Comparison of ENCODE assay signal across 13 cellular contexts in genomic region chr11:72631806-72632731, GRCh38. TPM values are rescaled to one million over a fixed set of nuclear protein-coding genes. Genes with fewer than 3 reads are reported as not detected.
A peak's percentile ranks its signal among the peaks of the same experiment; 100 is the strongest.
DNase-seq lines count a peak whose midpoint lies in the region; TF ChIP-seq lines count a peak whose summit lies in the region.
"Had no signal": no experiment of that assay in that cellular context is flagged by ENCODE, and none has a peak within 500 bp of the region (broad histone marks: within the 10 kb centered on the region; RNA-seq: fewer than 3 reads in every experiment).

No MANE protein-coding gene starts in this region.

- WGBS in spleen, 5 donors: 65 to 80% (median 72%) methylated on average over 11 to 18 of the region's 18 CpGs

- peak overlapping the region in 1 of 8 donors; percentile 19 for H3K4me3 ChIP-seq in spleen
- no peak overlapping the region for H3K4me3 ChIP-seq in Karpas-422 (ENCODE audit: low read length)
- H3K4me3 ChIP-seq: GM23248, Peyer's patch had no signal

- H3K9me3 ChIP-seq in spleen (no peaks in the 10 kb centered on the region), Karpas-422 (ENCODE audit: low read length) (no peaks in the 10 kb centered on the region)
- H3K9me3 ChIP-seq: Peyer's patch had no signal

- no peaks in the 10 kb centered on the region for H3K36me3 Mint-ChIP-seq in brain
- H3K36me3 Mint-ChIP-seq: activated naive CD8-positive, alpha-beta T cell had no signal

- H2AFZ ChIP-seq in Karpas-422 (ENCODE audit: low read length): no peak overlapping the region
- H2AFZ ChIP-seq: GM23248 had no signal

- H3K36me3 ChIP-seq in spleen (peaks cover 0 to 20% (median 0%) of the 10 kb centered on the region in 6 donors), Karpas-422 (ENCODE audit: insufficient read depth, low read length) (no peaks in the 10 kb centered on the region)
- H3K36me3 ChIP-seq: Peyer's patch had no signal

- H3K9me3 Mint-ChIP-seq in brain: peaks cover 0 to under 1% (median 0%) of the 10 kb centered on the region in 5 experiments

- H3K4me2 ChIP-seq in Karpas-422 (ENCODE audit: low read depth, low read length, poor library complexity, severe bottlenecking): no peak overlapping the region

- H3K27me3 Mint-ChIP-seq in brain: peaks cover 11% of the 10 kb centered on the region

- H3K9me2 ChIP-seq in Karpas-422 (replicated peaks; ENCODE audit: insufficient read depth, low read length): no peaks in the 10 kb centered on the region

- peak; percentile 76 for DNase-seq in NCI-H446 treated with DMSO at 0.1 percent for 48 hours (lab: John Stamatoyannopoulos, UW)
- peak; percentile 40 for DNase-seq in iPS-NIHi7 (ENCODE audit: extremely low spot score)
- DNase-seq in spleen: peak; percentile 86
- DNase-seq in NCI-H2107 (lab: John Stamatoyannopoulos, UW): no peak
- no peak for DNase-seq in RWPE1 (ENCODE audit: low spot score)
- no peak for DNase-seq in NCI-H1048 (lab: John Stamatoyannopoulos, UW)
- no peak for DNase-seq in Karpas-422
- DNase-seq: activated CD4-positive, alpha-beta T cell treated with anti-CD3 and anti-CD28 coated beads for 36 hours; GM23248; NCI-H146; Peyer's patch had no signal

- H3K27ac ChIP-seq in spleen (peak overlapping the region; percentile 69 to 87 (median 81)), RWPE1 (no peak overlapping the region), Karpas-422 (ENCODE audit: low read length) (no peak overlapping the region)
- H3K27ac ChIP-seq: GM23248 had no signal

- H3K27me3 ChIP-seq in spleen (replicated peaks in 1 of 7): peaks cover 0 to 4% (median 0%) of the 10 kb centered on the region in 7 donors
- no peaks in the 10 kb centered on the region for H3K27me3 ChIP-seq in Karpas-422 (ENCODE audit: low read length)
- H3K27me3 ChIP-seq: Peyer's patch had no signal

- peak overlapping the region in 4 of 5 experiments; percentile 73 to 93 (median 87) for H3K27ac Mint-ChIP-seq in brain
- H3K27ac Mint-ChIP-seq: activated CD4-positive, alpha-beta T cell treated with anti-CD3 and anti-CD28 coated beads for 36 hours; activated naive CD8-positive, alpha-beta T cell had no signal

- POLR2A ChIA-PET in RWPE1 (lab: Yijun Ruan, JAX; ENCODE audit: low non-redundant PET): no interaction called here

- H3K79me2 ChIP-seq in Karpas-422 (ENCODE audit: low read length): no peaks in the 10 kb centered on the region

- peak overlapping the region in 2 of 5 experiments; percentile 29 to 45 for H3K4me3 Mint-ChIP-seq in brain
- H3K4me3 Mint-ChIP-seq: activated CD4-positive, alpha-beta T cell treated with anti-CD3 and anti-CD28 coated beads for 36 hours; activated naive CD8-positive, alpha-beta T cell had no signal

- TF ChIP-seq POLR2A in spleen (IDR thresholded peaks at IDR 0.05): no peak

- H3K4me1 Mint-ChIP-seq in brain: peaks cover 73% of the 10 kb centered on the region
- H3K4me1 Mint-ChIP-seq: activated CD4-positive, alpha-beta T cell treated with anti-CD3 and anti-CD28 coated beads for 36 hours had no signal

- H3K9ac ChIP-seq in Karpas-422 (ENCODE audit: low read length): no peak overlapping the region
- H3K9ac ChIP-seq: GM23248 had no signal

- TF ChIP-seq CTCF in brain (conservative IDR thresholded peaks at IDR 0.05): no peak
- TF ChIP-seq CTCF in spleen (IDR thresholded peaks at IDR 0.05 in 8 of 11, conservative IDR thresholded peaks at IDR 0.05 in 3 of 11): no peak
- TF ChIP-seq CTCF in RWPE1 (conservative IDR thresholded peaks at IDR 0.05; ENCODE audit: low read depth): no peak

- H3K4me1 ChIP-seq in spleen (peaks cover 17 to 100% (median 67%) of the 10 kb centered on the region in 6 donors), Karpas-422 (ENCODE audit: low read length) (peaks cover 14% of the 10 kb centered on the region)

- intact Hi-C loops in spleen (cut with DNase I; ENCODE audit: low total_unique reads): no loop called here

- H4K20me1 ChIP-seq in Karpas-422 (ENCODE audit: insufficient read depth, low read depth, low read length): peaks cover 9% of the 10 kb centered on the region; the same call in 1 of the 2 replicates

- CTCF ChIA-PET in RWPE1 (lab: Yijun Ruan, JAX): no interaction called here

RNA-seq across cellular contexts. Expression of gene PDE2A, which starts 42.2 kb away (rescaled TPM):
- polyA plus RNA-seq in brain (ENCODE audit: insufficient read depth, low read depth, low replicate concordance): 26.1 TPM
- total RNA-seq in spleen: 100 to 1,000 TPM; 244 to 584 (median 346) TPM
- polyA plus RNA-seq in spleen: 100 to 1,000 TPM in 1 of 3 donors, 10 to 100 TPM in 2; 58.2 to 158 (median 72.8) TPM
- total RNA-seq in Karpas-422 (2014; rRNA removed; shearing (Covaris generic); ENCODE audit: low replicate concordance): 1.8 and 10.4 TPM in 2 replicates

Comparison
In these comparisons a context has a peak if more than half of its experiments do, and no peak if none do; other contexts are left out.
1. DNase-seq: peak in NCI-H446 treated with DMSO at 0.1 percent for 48 hours (single experiment), iPS-NIHi7 (single experiment) and spleen (single experiment); none in NCI-H2107 (single experiment), RWPE1 (single experiment), NCI-H1048 (single experiment) and Karpas-422 (single experiment).
2. H3K27ac ChIP-seq: peak in spleen (8 of 8); none in RWPE1 (single experiment) and Karpas-422 (single experiment).
3. RNA of gene PDE2A, which starts 42.2 kb away (total RNA-seq): 244 to 584 TPM in spleen; 1.8 to 10.4 TPM in Karpas-422; every median in the first group is over 10 times any median in the second.